7 cellular contexts compared by ENCODE assay signal in the genomic region with DNA sequence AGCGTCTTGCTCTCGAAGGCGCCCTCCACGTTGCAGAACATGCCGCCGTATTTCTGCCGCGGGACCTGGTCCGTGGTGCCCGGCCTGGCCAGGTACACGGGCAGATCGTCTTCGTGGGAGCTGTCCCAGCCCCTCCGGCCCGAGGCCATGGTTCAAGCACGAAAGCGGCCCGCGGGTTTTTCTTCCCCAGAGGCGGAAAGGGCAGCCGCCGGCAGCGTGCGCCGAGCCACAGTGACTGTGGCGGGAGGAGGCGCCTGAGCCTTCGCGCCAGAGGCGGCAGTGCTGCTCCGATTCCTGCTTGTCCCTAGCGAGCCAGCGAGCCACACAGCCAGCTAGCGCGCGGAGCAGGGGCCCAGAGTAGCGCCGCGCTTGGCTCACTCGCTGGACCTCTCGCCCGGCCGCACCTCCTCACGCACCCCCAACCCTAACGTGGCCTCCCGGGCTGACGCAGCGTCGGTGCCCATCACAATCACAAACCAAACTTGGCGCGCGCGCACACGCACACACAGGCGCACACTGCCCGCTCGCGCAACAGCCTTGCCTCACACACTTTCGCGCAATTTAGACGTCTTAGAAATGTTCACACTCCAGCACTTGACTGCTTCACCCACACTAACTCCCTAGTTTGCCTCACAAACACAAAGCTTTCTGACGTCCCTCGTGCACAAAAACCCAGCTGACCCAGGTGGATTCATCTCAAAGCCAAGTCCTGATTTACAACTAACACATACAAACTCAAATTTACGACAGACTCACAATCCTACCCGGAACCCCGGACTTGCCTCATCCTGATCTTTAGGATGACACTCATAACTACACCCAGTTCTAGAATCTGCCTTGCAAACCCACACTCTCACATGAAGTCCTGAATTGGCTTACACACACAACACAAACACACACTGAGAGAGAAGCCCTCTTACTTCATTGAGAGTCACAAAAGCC. TPM values are rescaled to one million over a fixed set of nuclear protein-coding genes. Genes with fewer than 3 reads are reported as not detected.
A peak's percentile ranks its signal among the peaks of the same experiment; 100 is the strongest.
DNase-seq lines count a peak whose midpoint lies in the region; ATAC-seq and TF ChIP-seq lines count a peak whose summit lies in the region.

Gene DPYSL3, minus strand, starts transcription at position 359 of the 942 bp plus-strand sequence. Its CDS starts 210 bp downstream, at position 149.

- H3K9me3 Mint-ChIP-seq in activated T-helper 1 cell treated with anti-CD3 and anti-CD28 coated beads, Interleukin-12 subunit alpha, Interleukin-12 subunit beta, Interleukin-2, Interleukin-4 antibody, amounts not matched to agents 30 ng/mL and 10 ng/mL and 1 ng/mL, durations not matched to agents 14 hours and 24 hours and 36 hours = no peaks in the 10 kb centered on the region

- DNase-seq in NCI-H146 treated with DMSO at 0.1 percent for 48 hours (lab: John Stamatoyannopoulos, UW; ENCODE audit: unreplicated experiment) (peak; percentile 35), adrenal gland (peak; percentile 36 to 80 (median 53)), heart right ventricle (peak; percentile 70 to 77), ovary (peak; percentile 77 to 87 (median 83)), MM.1S (no peak)
- no peak for DNase-seq in activated T-helper 1 cell treated with anti-CD3 and anti-CD28 coated beads, Interleukin-12 subunit alpha, Interleukin-12 subunit beta, Interleukin-2, Interleukin-4 antibody, amounts not matched to agents 30 ng/mL and 10 ng/mL and 1 ng/mL, durations not matched to agents 14 hours and 24 hours and 36 hours (ENCODE audit: low spot score)

- H3K27me3 Mint-ChIP-seq in activated T-helper 1 cell treated with anti-CD3 and anti-CD28 coated beads, Interleukin-12 subunit alpha, Interleukin-12 subunit beta, Interleukin-2, Interleukin-4 antibody, amounts not matched to agents 30 ng/mL and 10 ng/mL and 1 ng/mL, durations not matched to agents 14 hours and 24 hours and 36 hours (ENCODE audit: insufficient read depth) = peaks cover 32% of the 10 kb centered on the region

- no peaks in the 10 kb centered on the region for H3K4me1 Mint-ChIP-seq in activated T-helper 1 cell treated with anti-CD3 and anti-CD28 coated beads, Interleukin-12 subunit alpha, Interleukin-12 subunit beta, Interleukin-2, Interleukin-4 antibody, amounts not matched to agents 30 ng/mL and 10 ng/mL and 1 ng/mL, durations not matched to agents 14 hours and 24 hours and 36 hours (ENCODE audit: low read depth)

- H3K4me3 Mint-ChIP-seq in activated T-helper 1 cell treated with anti-CD3 and anti-CD28 coated beads, Interleukin-12 subunit alpha, Interleukin-12 subunit beta, Interleukin-2, Interleukin-4 antibody, amounts not matched to agents 30 ng/mL and 10 ng/mL and 1 ng/mL, durations not matched to agents 14 hours and 24 hours and 36 hours = no peak within 1 kb of the TSS

- peaks cover 24% of the 10 kb centered on the region for H3K27me3 ChIP-seq in adrenal gland
- peaks cover 0 to 34% (median 13%) of the 10 kb centered on the region in 7 donors for H3K27me3 ChIP-seq in heart right ventricle
- no peaks in the 10 kb centered on the region for H3K27me3 ChIP-seq in ovary
- no peaks in the 10 kb centered on the region for H3K27me3 ChIP-seq in MM.1S (replicated peaks; ENCODE audit: insufficient read depth, low read length)

- no peaks in the 10 kb centered on the region for H3K9me2 ChIP-seq in MM.1S (replicated peaks; ENCODE audit: insufficient read depth, low read length)

- no peaks in the 10 kb centered on the region for H3K36me3 ChIP-seq in adrenal gland (replicated peaks in 1 of 2)
- no peaks in the 10 kb centered on the region for H3K36me3 ChIP-seq in heart right ventricle
- H3K36me3 ChIP-seq in ovary = no peaks in the 10 kb centered on the region
- no peaks in the 10 kb centered on the region for H3K36me3 ChIP-seq in MM.1S (replicated peaks; ENCODE audit: insufficient read depth, low read length)

- no peak within 1 kb of the TSS for H2AFZ ChIP-seq in MM.1S (ENCODE audit: low read length)

- no peak within 1 kb of the TSS for H3K27ac Mint-ChIP-seq in activated T-helper 1 cell treated with anti-CD3 and anti-CD28 coated beads, Interleukin-12 subunit alpha, Interleukin-12 subunit beta, Interleukin-2, Interleukin-4 antibody, amounts not matched to agents 30 ng/mL and 10 ng/mL and 1 ng/mL, durations not matched to agents 14 hours and 24 hours and 36 hours

- no peaks in the 10 kb centered on the region for H3K79me2 ChIP-seq in MM.1S (ENCODE audit: low read length)

- no peak for TF ChIP-seq EP300 in ovary (IDR thresholded peaks at IDR 0.05)

- ATAC-seq in GM18498 (IDR thresholded peaks at IDR 0.05; ENCODE audit: unreplicated experiment) = peak; percentile 57
- peak; percentile 92 to 96 (median 95) for ATAC-seq in heart right ventricle

- peak within 1 kb of the TSS in 2 of 4 donors; percentile 16 to 51 for H3K4me3 ChIP-seq in adrenal gland
- peak within 1 kb of the TSS; percentile 50 to 86 (median 74) for H3K4me3 ChIP-seq in heart right ventricle
- H3K4me3 ChIP-seq in ovary = peak within 1 kb of the TSS; percentile 53
- H3K4me3 ChIP-seq in MM.1S (ENCODE audit: low read length) = no peak within 1 kb of the TSS

- H3K9me3 ChIP-seq in adrenal gland (replicated peaks in 1 of 3) (no peaks in the 10 kb centered on the region), heart right ventricle (no peaks in the 10 kb centered on the region), ovary (no peaks in the 10 kb centered on the region), MM.1S (replicated peaks; ENCODE audit: insufficient read depth, low read length) (no peaks in the 10 kb centered on the region)

- TF ChIP-seq POLR2A in adrenal gland (IDR thresholded peaks at IDR 0.05) = peak in 1 of 2 donors; percentile 27
- TF ChIP-seq POLR2A in ovary (IDR thresholded peaks at IDR 0.05) = peak; percentile 75

- intact Hi-C loops in adrenal gland (cut with DNase I) (no loop called here), heart right ventricle (cut with DNase I) (loop anchor here in 6 of 10 donors (2.0 to 10.0 kb wide), 9 partner anchors 42 to 67 kb away; no protein-coding TSS in a partner anchor), ovary (cut with DNase I) (loop anchor here in 3 of 4 donors (2.0 to 10.0 kb wide), 3 partner anchors 55 to 58 kb away; no protein-coding TSS in a partner anchor)
- intact Hi-C loops in activated T-helper 1 cell treated with anti-CD3 and anti-CD28 coated beads, Interleukin-12 subunit alpha, Interleukin-12 subunit beta, Interleukin-2, Interleukin-4 antibody, amounts not matched to agents 30 ng/mL and 10 ng/mL and 1 ng/mL, durations not matched to agents 14 hours and 24 hours and 36 hours (cut with micrococcal nuclease) = no loop called here

- H3K4me2 ChIP-seq in MM.1S (ENCODE audit: low read depth, low read length) = no peak within 1 kb of the TSS

- H3K36me3 Mint-ChIP-seq in activated T-helper 1 cell treated with anti-CD3 and anti-CD28 coated beads, Interleukin-12 subunit alpha, Interleukin-12 subunit beta, Interleukin-2, Interleukin-4 antibody, amounts not matched to agents 30 ng/mL and 10 ng/mL and 1 ng/mL, durations not matched to agents 14 hours and 24 hours and 36 hours (ENCODE audit: low read depth) = no peaks in the 10 kb centered on the region

- 2 to 6% (median 4%) methylated on average over 16 to 66 of the region's 66 CpGs for WGBS in adrenal gland, 4 donors
- 2 to 3% methylated on average over 66 of the region's 66 CpGs for WGBS in heart right ventricle, 2 donors
- WGBS in ovary, 3 donors = 0 to 1% (median 1%) methylated on average over 57 to 66 of the region's 66 CpGs

- peak in 1 of 6 experiments; percentile 14 for TF ChIP-seq CTCF in adrenal gland (IDR thresholded peaks at IDR 0.05)
- TF ChIP-seq CTCF in heart right ventricle (IDR thresholded peaks at IDR 0.05) = peak in 6 of 9 donors; percentile 7 to 62 (median 48)
- peak; percentile 7 to 62 (median 57) for TF ChIP-seq CTCF in ovary (IDR thresholded peaks at IDR 0.05)
- TF ChIP-seq CTCF in MM.1S (IDR thresholded peaks at IDR 0.05; ENCODE audit: low read length) = no peak

- peaks cover 6 to 12% of the 10 kb centered on the region in 2 donors for H3K4me1 ChIP-seq in adrenal gland (replicated peaks in 1 of 2)
- peaks cover 0 to 31% (median 5%) of the 10 kb centered on the region in 9 donors for H3K4me1 ChIP-seq in heart right ventricle
- H3K4me1 ChIP-seq in ovary (ENCODE audit: insufficient read depth) = peaks cover 1% of the 10 kb centered on the region
- H3K4me1 ChIP-seq in MM.1S (ENCODE audit: low read length) = no peaks in the 10 kb centered on the region

- no peak within 1 kb of the TSS for H3K9ac ChIP-seq in MM.1S (ENCODE audit: low read length)

- no peaks in the 10 kb centered on the region for H3F3A ChIP-seq in MM.1S (ENCODE audit: insufficient read depth, low read length)

- H3K27ac ChIP-seq in adrenal gland (peak within 1 kb of the TSS in 1 of 5 donors; percentile 41), heart right ventricle (peak within 1 kb of the TSS; percentile 7 to 96 (median 87)), ovary (peak within 1 kb of the TSS; percentile 85 to 89), MM.1S (ENCODE audit: low read length) (no peak within 1 kb of the TSS)

- no peaks in the 10 kb centered on the region for H4K20me1 ChIP-seq in MM.1S (ENCODE audit: insufficient read depth, low read length)

RNA-seq across cellular contexts. Expression of gene DPYSL3, which starts in this region (rescaled TPM):
- total RNA-seq in adrenal gland = 10 to 100 TPM in 5 of 8 donors, 1 to 10 TPM in 3; 3.5 to 23.2 (median 11.5) TPM
- polyA plus RNA-seq in adrenal gland = 10 to 100 TPM; 12.7 to 23.2 (median 13.6) TPM
- total RNA-seq in heart right ventricle = 10 to 100 TPM; 16.6 to 27.4 (median 21.0) TPM
- 10 to 100 TPM; 15.2 to 15.8 TPM for polyA plus RNA-seq in heart right ventricle
- 100 to 1,000 TPM in 5 of 7 donors, 10 to 100 TPM in 2; 77.9 to 219 (median 155) TPM for total RNA-seq in ovary
- polyA plus RNA-seq in ovary = 100 to 1,000 TPM; 159 to 606 TPM
- total RNA-seq in activated T-helper 1 cell treated with anti-CD3 and anti-CD28 coated beads, Interleukin-12 subunit alpha, Interleukin-12 subunit beta, Interleukin-2, Interleukin-4 antibody, amounts not matched to agents 30 ng/mL and 10 ng/mL and 1 ng/mL, durations not matched to agents 14 hours and 24 hours and 36 hours = 0.16 TPM in 1 of 2 replicates, not detected in the other

Comparison
In these comparisons a context has a peak if more than half of its experiments do, and no peak if none do; other contexts are left out.
1. RNA of gene DPYSL3 (polyA plus RNA-seq): 159 to 606 TPM in ovary; 15.2 to 15.8 TPM in heart right ventricle and 12.7 to 23.2 TPM in adrenal gland; every median in the first group is over 4 times any median in the second.
2. DNase-seq: peak in NCI-H146 treated with DMSO at 0.1 percent for 48 hours (single experiment), adrenal gland (7 of 7), heart right ventricle (2 of 2) and ovary (5 of 5); none in MM.1S (single experiment) and activated T-helper 1 cell treated with anti-CD3 and anti-CD28 coated beads, Interleukin-12 subunit alpha, Interleukin-12 subunit beta, Interleukin-2, Interleukin-4 antibody, amounts not matched to agents 30 ng/mL and 10 ng/mL and 1 ng/mL, durations not matched to agents 14 hours and 24 hours and 36 hours (single experiment).
3. intact Hi-C loops: an anchor here in heart right ventricle (2.0 to 10.0 kb wide) and ovary (2.0 to 10.0 kb wide); none called in adrenal gland and activated T-helper 1 cell treated with anti-CD3 and anti-CD28 coated beads, Interleukin-12 subunit alpha, Interleukin-12 subunit beta, Interleukin-2, Interleukin-4 antibody, amounts not matched to agents 30 ng/mL and 10 ng/mL and 1 ng/mL, durations not matched to agents 14 hours and 24 hours and 36 hours.